In the genomic region with DNA sequence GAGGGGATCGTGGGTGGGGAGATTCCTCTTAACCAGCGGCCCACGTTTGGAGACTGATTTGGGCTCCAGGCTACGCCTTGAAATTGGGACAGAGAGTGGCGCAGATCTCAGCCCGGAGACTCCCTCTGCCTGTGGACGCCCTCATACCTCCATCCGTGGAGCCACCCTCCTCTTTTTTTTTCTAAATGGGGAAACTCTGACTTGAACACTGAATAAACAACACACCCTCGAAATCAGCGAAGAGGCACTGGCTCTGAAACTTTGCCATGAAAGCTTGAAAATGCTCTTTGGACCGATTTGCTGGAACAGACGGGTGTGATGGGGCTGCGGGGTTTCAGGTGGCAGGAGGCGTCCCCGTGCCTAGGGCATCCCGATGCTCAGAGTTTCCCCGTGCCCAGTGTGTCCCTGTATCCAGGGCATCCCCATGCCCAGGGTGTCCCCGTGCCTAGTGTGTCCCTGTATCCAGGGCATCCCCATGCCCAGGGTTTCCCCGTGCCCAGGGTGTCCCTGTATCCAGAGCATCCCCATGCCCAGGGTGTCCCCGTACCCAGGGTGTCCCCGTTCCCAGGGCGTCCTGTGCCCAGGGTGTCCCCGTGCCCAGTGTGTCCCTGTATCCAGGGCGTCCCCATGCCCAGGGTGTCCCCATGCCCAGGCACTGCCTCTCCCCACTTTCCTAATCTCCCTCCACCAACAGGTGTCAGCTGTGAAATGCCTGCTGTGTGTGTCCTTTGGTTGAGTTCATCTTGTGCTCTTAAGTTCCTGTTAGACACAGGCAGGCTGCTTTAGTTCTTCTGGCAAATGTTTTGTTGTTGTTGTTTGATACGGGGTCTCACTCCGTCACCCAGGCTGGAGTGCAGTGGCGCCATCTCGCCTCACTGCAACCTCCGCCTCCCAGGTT, we compare ENCODE assay signal across 10 cellular contexts.
DNase-seq lines count a peak whose midpoint lies in the region; ATAC-seq and TF ChIP-seq lines count a peak whose summit lies in the region.
"Had no signal": no experiment of that assay in that cellular context is flagged by ENCODE, and none has a peak within 500 bp of the region (broad histone marks: within the 10 kb centered on the region; RNA-seq: fewer than 3 reads in every experiment).

No MANE protein-coding gene starts in this region.

- BruUV-seq in MCF 10A (replicated peaks; lab: Mats Ljungman, UMichigan): no TSS peak

- ATAC-seq in naive thymus-derived CD4-positive, alpha-beta T cell: no peak
- ATAC-seq: gastrocnemius medialis had no signal

- no peaks in the 10 kb centered on the region for H3K36me3 ChIP-seq in breast epithelium
- no peaks in the 10 kb centered on the region for H3K36me3 ChIP-seq in naive thymus-derived CD4-positive, alpha-beta T cell (ENCODE audit: control insufficient read depth in 2 of 3, insufficient read depth in 3 of 3, low read length in 3 of 3)
- H3K36me3 ChIP-seq in brain microvascular endothelial cell (replicated peaks): peaks cover 3% of the 10 kb centered on the region
- H3K36me3 ChIP-seq: gastrocnemius medialis had no signal

- H3K4me3 Mint-ChIP-seq in MCF 10A (ENCODE audit: unreplicated experiment): no peak overlapping the region
- no peak overlapping the region for H3K4me3 Mint-ChIP-seq in dendritic cell treated with granulocyte-macrophage colony-stimulating factor and Interleukin-4, amounts not matched to agents 40 ng/mL and 50 ng/mL, for 4 days
- peak overlapping the region in 3 of 10 donors; percentile 9 to 81 (median 55) for H3K4me3 Mint-ChIP-seq in naive thymus-derived CD4-positive, alpha-beta T cell

- no peak for TF ChIP-seq POLR2A in breast epithelium (IDR thresholded peaks at IDR 0.05)

- TF ChIP-seq CTCF in breast epithelium (IDR thresholded peaks at IDR 0.05) (no peak), MCF 10A (IDR thresholded peaks at IDR 0.05; ENCODE audit: unreplicated experiment) (no peak), brain microvascular endothelial cell (IDR thresholded peaks at IDR 0.05; ENCODE audit: low read depth, low read length, missing control alignments) (no peak)

- CTCF ChIA-PET in MCF 10A (lab: Yijun Ruan, JAX): interaction anchor here (0.6 kb wide), 1 partner anchor 39 kb away, joined by 3 read pairs; no protein-coding TSS in a partner anchor
- CTCF ChIA-PET in naive thymus-derived CD4-positive, alpha-beta T cell (lab: Charles Lee): interaction anchor here (1.2 kb wide), 1 partner anchor 47 kb away, joined by 3 read pairs; no protein-coding TSS in a partner anchor

- peaks cover 61% of the 10 kb centered on the region for H3K4me1 Mint-ChIP-seq in MCF 10A (ENCODE audit: insufficient read depth, unreplicated experiment)
- H3K4me1 Mint-ChIP-seq in dendritic cell treated with granulocyte-macrophage colony-stimulating factor and Interleukin-4, amounts not matched to agents 40 ng/mL and 50 ng/mL, for 4 days (ENCODE audit: low read depth): peaks cover 100% of the 10 kb centered on the region
- peaks cover 58 to 78% (median 65%) of the 10 kb centered on the region in 7 donors for H3K4me1 Mint-ChIP-seq in naive thymus-derived CD4-positive, alpha-beta T cell

- no peak overlapping the region for H3K4me3 ChIP-seq in breast epithelium
- H3K4me3 ChIP-seq in naive thymus-derived CD4-positive, alpha-beta T cell (ENCODE audit: low read length): no peak overlapping the region
- H3K4me3 ChIP-seq in brain microvascular endothelial cell (ENCODE audit: low read depth, low read length): no peak overlapping the region
- H3K4me3 ChIP-seq: gastrocnemius medialis, tibial artery had no signal

- H3K9me3 ChIP-seq in breast epithelium: no peaks in the 10 kb centered on the region
- no peaks in the 10 kb centered on the region for H3K9me3 ChIP-seq in naive thymus-derived CD4-positive, alpha-beta T cell (ENCODE audit: control insufficient read depth in 2 of 3, low read length in 3 of 3)
- H3K9me3 ChIP-seq: gastrocnemius medialis, tibial artery had no signal

- H3K27ac ChIP-seq in breast epithelium (peak overlapping the region in 1 of 2 donors; percentile 100), brain microvascular endothelial cell (no peak overlapping the region)
- H3K27ac ChIP-seq in naive thymus-derived CD4-positive, alpha-beta T cell (ENCODE audit: low read depth, low read length): no peak overlapping the region
- H3K27ac ChIP-seq: tibial artery had no signal

- DNase-seq in breast epithelium (ENCODE audit: low spot score in 2 of 2): peak; percentile 16 to 40
- no peak for DNase-seq in MCF 10A (ENCODE audit: unreplicated experiment)
- DNase-seq in naive thymus-derived CD4-positive, alpha-beta T cell: no peak
- DNase-seq in ureter (ENCODE audit: low spot score): peak; percentile 42
- no peak for DNase-seq in NCI-H187 treated with DMSO at 0.1 percent for 48 hours (lab: John Stamatoyannopoulos, UW)
- DNase-seq in brain microvascular endothelial cell: no peak
- DNase-seq in stimulated activated CD4-positive, alpha-beta T cell treated with anti-CD3 and anti-CD28 coated beads, Interleukin-2, amount 100 ng/mL, for 24 hours: no peak
- DNase-seq: gastrocnemius medialis had no signal

- H3K9me3 Mint-ChIP-seq in MCF 10A (ENCODE audit: unreplicated experiment): no peaks in the 10 kb centered on the region
- H3K9me3 Mint-ChIP-seq in dendritic cell treated with granulocyte-macrophage colony-stimulating factor and Interleukin-4, amounts not matched to agents 40 ng/mL and 50 ng/mL, for 4 days: no peaks in the 10 kb centered on the region
- H3K9me3 Mint-ChIP-seq in naive thymus-derived CD4-positive, alpha-beta T cell: peaks cover 0 to 2% (median 0%) of the 10 kb centered on the region in 11 donors

- H3K4me1 ChIP-seq in breast epithelium: peaks cover 11 to 19% of the 10 kb centered on the region in 2 donors
- H3K4me1 ChIP-seq in naive thymus-derived CD4-positive, alpha-beta T cell (ENCODE audit: control insufficient read depth in 2 of 2, insufficient read depth in 2 of 2, low read length in 2 of 2): peaks cover 47 to 56% of the 10 kb centered on the region in 2 donors

- POLR2A ChIA-PET in MCF 10A (lab: Yijun Ruan, JAX): interaction anchor here (1.0 to 7.6 kb wide), 3 partner anchors 43 to 96 kb away, joined by 4 to 443 read pairs (median 5); no protein-coding TSS in a partner anchor
- POLR2A ChIA-PET in naive thymus-derived CD4-positive, alpha-beta T cell (lab: Charles Lee): interaction anchor here (0.6 to 6.7 kb wide), 6 partner anchors 54 to 341 kb away, joined by 3 to 98 read pairs (median 4); no protein-coding TSS in a partner anchor

- no peaks in the 10 kb centered on the region for H3K27me3 Mint-ChIP-seq in MCF 10A (ENCODE audit: insufficient read depth, unreplicated experiment)
- H3K27me3 Mint-ChIP-seq in dendritic cell treated with granulocyte-macrophage colony-stimulating factor and Interleukin-4, amounts not matched to agents 40 ng/mL and 50 ng/mL, for 4 days: no peaks in the 10 kb centered on the region
- peaks cover 0 to 2% (median 0%) of the 10 kb centered on the region in 5 donors for H3K27me3 Mint-ChIP-seq in naive thymus-derived CD4-positive, alpha-beta T cell

- in situ Hi-C loops in brain microvascular endothelial cell (cut with HindIII; ENCODE audit: low pct_ligation_motif_present, low sequenced_read_pairs): loop anchor here (25.0 kb wide), 1 partner anchor 134 kb away; no protein-coding TSS in a partner anchor

- H3K27me3 ChIP-seq in breast epithelium (no peaks in the 10 kb centered on the region), brain microvascular endothelial cell (replicated peaks) (no peaks in the 10 kb centered on the region)
- no peaks in the 10 kb centered on the region for H3K27me3 ChIP-seq in naive thymus-derived CD4-positive, alpha-beta T cell (ENCODE audit: control insufficient read depth in 2 of 2, insufficient read depth in 2 of 2, low read length in 2 of 2)
- H3K27me3 ChIP-seq: gastrocnemius medialis, tibial artery had no signal

- H3K36me3 Mint-ChIP-seq in MCF 10A (ENCODE audit: insufficient read depth, unreplicated experiment): peaks cover 46% of the 10 kb centered on the region
- H3K36me3 Mint-ChIP-seq in dendritic cell treated with granulocyte-macrophage colony-stimulating factor and Interleukin-4, amounts not matched to agents 40 ng/mL and 50 ng/mL, for 4 days (ENCODE audit: low read depth): peaks cover 67% of the 10 kb centered on the region
- H3K36me3 Mint-ChIP-seq in naive thymus-derived CD4-positive, alpha-beta T cell: peaks cover 0 to 1% (median 0%) of the 10 kb centered on the region in 5 donors

- H3K27ac Mint-ChIP-seq in MCF 10A (ENCODE audit: low read depth, unreplicated experiment): no peak overlapping the region
- peak overlapping the region; percentile 36 for H3K27ac Mint-ChIP-seq in dendritic cell treated with granulocyte-macrophage colony-stimulating factor and Interleukin-4, amounts not matched to agents 40 ng/mL and 50 ng/mL, for 4 days
- peak overlapping the region in 5 of 9 donors; percentile 5 to 78 (median 64) for H3K27ac Mint-ChIP-seq in naive thymus-derived CD4-positive, alpha-beta T cell

- intact Hi-C loops in breast epithelium (cut with DNase I; ENCODE audit: low total_unique reads): loop anchor here (5.0 to 10.0 kb wide), 2 partner anchors 97 to 169 kb away; no protein-coding TSS in a partner anchor
- intact Hi-C loops in MCF 10A (cut with micrococcal nuclease): no loop called here
- intact Hi-C loops in dendritic cell treated with granulocyte-macrophage colony-stimulating factor and Interleukin-4, amounts not matched to agents 40 ng/mL and 50 ng/mL, for 4 days (cut with micrococcal nuclease): loop anchor here (10.0 kb wide), 1 partner anchor 77 kb away; no protein-coding TSS in a partner anchor
- intact Hi-C loops in naive thymus-derived CD4-positive, alpha-beta T cell (cut with micrococcal nuclease): no loop called here

Comparison
In these comparisons a context has a peak if more than half of its experiments do, and no peak if none do; other contexts are left out.
1. DNase-seq: peak in breast epithelium (2 of 2) and ureter (single experiment); none in MCF 10A (single experiment), naive thymus-derived CD4-positive, alpha-beta T cell (0 of 9), NCI-H187 treated with DMSO at 0.1 percent for 48 hours (single experiment), brain microvascular endothelial cell (single experiment) and stimulated activated CD4-positive, alpha-beta T cell treated with anti-CD3 and anti-CD28 coated beads, Interleukin-2, amount 100 ng/mL, for 24 hours (0 of 2).
2. intact Hi-C loops: an anchor here in breast epithelium (5.0 to 10.0 kb wide) and dendritic cell treated with granulocyte-macrophage colony-stimulating factor and Interleukin-4, amounts not matched to agents 40 ng/mL and 50 ng/mL, for 4 days (10.0 kb wide); none called in MCF 10A and naive thymus-derived CD4-positive, alpha-beta T cell.